In the genomic region with DNA sequence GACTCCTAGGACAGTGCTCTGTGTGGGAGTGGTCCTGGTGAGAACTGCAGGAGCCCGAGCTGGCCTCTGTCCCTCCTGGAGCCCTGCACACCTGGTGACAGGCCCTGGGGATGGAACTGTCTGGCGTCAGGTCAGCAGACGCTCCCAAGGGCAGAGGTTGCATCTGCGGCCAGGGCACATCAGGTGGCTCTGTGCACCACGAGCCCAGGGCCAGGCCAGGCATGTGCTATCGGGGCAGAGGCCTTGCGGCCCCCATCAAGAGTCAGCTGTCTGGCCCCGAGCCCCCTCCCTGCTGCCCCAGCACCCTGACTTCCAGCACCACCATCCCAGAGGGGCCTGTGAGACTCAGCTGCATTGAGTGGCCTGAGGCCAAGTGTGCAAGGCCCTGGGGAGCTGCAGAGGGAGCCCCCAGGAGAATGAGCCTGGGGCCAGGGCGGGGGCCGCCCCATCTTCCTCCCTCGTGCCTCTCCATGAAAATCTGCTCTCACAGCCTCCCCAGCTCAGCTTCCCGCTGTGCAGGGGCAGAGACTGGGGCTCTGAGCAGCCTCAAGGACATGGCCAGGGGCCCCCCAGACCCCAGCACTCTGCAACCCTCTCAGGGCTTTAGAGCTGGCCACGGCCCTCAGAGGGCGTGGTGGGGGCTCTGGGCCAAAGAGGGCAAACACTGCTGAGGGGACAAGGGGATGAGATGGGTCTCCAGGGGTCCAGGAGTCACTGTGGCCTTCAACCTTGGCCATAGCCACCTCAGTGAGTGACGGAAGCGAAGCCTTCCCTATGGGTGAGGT, we compare ENCODE assay signal across 13 cellular contexts.
"Had no signal": no experiment of that assay in that cellular context is flagged by ENCODE, and none has a peak within 500 bp of the region (broad histone marks: within the 10 kb centered on the region; RNA-seq: fewer than 3 reads in every experiment).

No MANE protein-coding gene starts in this region.

- H3K4me2 ChIP-seq: neural progenitor cell had no signal

- H3K4me1 Mint-ChIP-seq: naive B cell had no signal

- ATAC-seq: activated CD8-positive, alpha-beta T cell treated with anti-CD3 and anti-CD28 coated beads for 36 hours; pancreas; T-helper 17 cell had no signal

- H3K27me3 Mint-ChIP-seq: activated CD8-positive, alpha-beta T cell treated with anti-CD3 and anti-CD28 coated beads for 36 hours; type B pancreatic cell had no signal

- H3K27me3 ChIP-seq: neural progenitor cell, pancreas had no signal

- DNase-seq: activated CD4-positive, alpha-beta T cell treated with anti-CD3 and anti-CD28 coated beads for 4 hours; activated CD8-positive, alpha-beta T cell treated with anti-CD3 and anti-CD28 coated beads for 36 hours; activated naive CD4-positive, alpha-beta T cell; anterior cingulate cortex; mammary epithelial cell; naive B cell; stimulated activated CD4-positive, alpha-beta T cell treated with anti-CD3 and anti-CD28 coated beads, Interleukin-15, amount 100 ng/mL, for 24 hours; stimulated activated CD4-positive, alpha-beta T cell treated with anti-CD3 and anti-CD28 coated beads, Interleukin-4, amount 100 ng/mL, for 1 hour; stimulated activated naive CD4-positive, alpha-beta T cell; T-helper 17 cell had no signal

- H3K9me3 ChIP-seq: pancreas had no signal

- H3K36me3 ChIP-seq: neural progenitor cell, pancreas had no signal

- H3K4me1 ChIP-seq: pancreas had no signal

- H3K4me3 Mint-ChIP-seq: activated CD8-positive, alpha-beta T cell treated with anti-CD3 and anti-CD28 coated beads for 36 hours; naive B cell; neural progenitor cell; T-helper 17 cell; type B pancreatic cell had no signal

- H3K9me3 Mint-ChIP-seq: activated CD8-positive, alpha-beta T cell treated with anti-CD3 and anti-CD28 coated beads for 36 hours had no signal

- H3K4me3 ChIP-seq: neural progenitor cell, pancreas had no signal

- H3K36me3 Mint-ChIP-seq: naive B cell, neural progenitor cell, type B pancreatic cell had no signal

- H3K9ac ChIP-seq: neural progenitor cell had no signal

- H3K27ac ChIP-seq: neural progenitor cell, pancreas had no signal
